Comparison of ENCODE assay signal across 1 cellular context in genomic region chr12:65854629-65855028, GRCh38.
TF ChIP-seq lines count a peak whose summit lies in the region.

No MANE protein-coding gene starts in this region.

TF ChIP-seq in HepG2, 621 proteins besides CTCF, POLR2A, EP300 and RAD21:
- TF ChIP-seq ZNF513 (CRISPR knock-in tag; conservative IDR thresholded peaks at IDR 0.05) (no peak), FOXA1 (IDR thresholded peaks at IDR 0.05) (no peak), FOXA1 (CRISPR knock-in tag; IDR thresholded peaks at IDR 0.05) (peak; percentile 47; the same call in 1 of the 2 replicates), AHDC1 (CRISPR knock-in tag; IDR thresholded peaks at IDR 0.05; ENCODE audit: borderline replicate concordance) (no peak), STAG1 (CRISPR knock-in tag; IDR thresholded peaks at IDR 0.05) (no peak), TEAD3 (CRISPR knock-in tag; optimal IDR thresholded peaks at IDR 0.05; ENCODE audit: borderline replicate concordance) (peak; percentile 28), ZNF274 (CRISPR knock-in tag; IDR thresholded peaks at IDR 0.05) (no peak), TBP (CRISPR knock-in tag; IDR thresholded peaks at IDR 0.05) (no peak), LRRFIP1 (CRISPR knock-in tag; conservative IDR thresholded peaks at IDR 0.05) (no peak), HNRNPL (IDR thresholded peaks at IDR 0.05; ENCODE audit: low read depth, low read length) (no peak), ZNF816 (CRISPR knock-in tag; IDR thresholded peaks at IDR 0.05; ENCODE audit: borderline replicate concordance) (no peak), KDM3A (CRISPR knock-in tag; IDR thresholded peaks at IDR 0.05; ENCODE audit: low read depth) (no peak), ZNF775 (CRISPR knock-in tag; IDR thresholded peaks at IDR 0.05; ENCODE audit: borderline replicate concordance) (no peak), ZNF335 (CRISPR knock-in tag; IDR thresholded peaks at IDR 0.05) (no peak), RBM22 (optimal IDR thresholded peaks at IDR 0.05; ENCODE audit: low read length) (no peak)
- TF ChIP-seq, protein P1, sequence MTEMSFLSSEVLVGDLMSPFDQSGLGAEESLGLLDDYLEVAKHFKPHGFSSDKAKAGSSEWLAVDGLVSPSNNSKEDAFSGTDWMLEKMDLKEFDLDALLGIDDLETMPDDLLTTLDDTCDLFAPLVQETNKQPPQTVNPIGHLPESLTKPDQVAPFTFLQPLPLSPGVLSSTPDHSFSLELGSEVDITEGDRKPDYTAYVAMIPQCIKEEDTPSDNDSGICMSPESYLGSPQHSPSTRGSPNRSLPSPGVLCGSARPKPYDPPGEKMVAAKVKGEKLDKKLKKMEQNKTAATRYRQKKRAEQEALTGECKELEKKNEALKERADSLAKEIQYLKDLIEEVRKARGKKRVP (CRISPR knock-in tag; IDR thresholded peaks at IDR 0.05) = no peak
TF ChIP-seq in HepG2: peak in this region for 2.
